In genomic region chrX:12770440-12770839, GRCh38 we compare ENCODE assay signal across 8 cellular contexts. TPM values are rescaled to one million over a fixed set of nuclear protein-coding genes. Genes with fewer than 3 reads are reported as not detected.
DNase-seq lines count a peak whose midpoint lies in the region; ATAC-seq and TF ChIP-seq lines count a peak whose summit lies in the region.

No MANE protein-coding gene starts in this region.

- no peak overlapping the region for H3K4me3 ChIP-seq in Karpas-422 (ENCODE audit: low read length)
- no peak overlapping the region for H3K4me3 ChIP-seq in left lung

- H3K4me3 Mint-ChIP-seq in activated CD4-positive, alpha-beta memory T cell treated with anti-CD3 and anti-CD28 coated beads, Interleukin-2, amount 10 ng/mL, durations not matched to agents 7 days and 5 days = no peak overlapping the region

- H3K9me3 Mint-ChIP-seq in activated CD4-positive, alpha-beta memory T cell treated with anti-CD3 and anti-CD28 coated beads, Interleukin-2, amount 10 ng/mL, durations not matched to agents 7 days and 5 days = no peaks in the 10 kb centered on the region

- H3K9ac ChIP-seq in Karpas-422 (ENCODE audit: low read length) = no peak overlapping the region

- TF ChIP-seq CTCF in left lung (IDR thresholded peaks at IDR 0.05) = peak in 1 of 2 donors; percentile 40

- H3K9me2 ChIP-seq in Karpas-422 (replicated peaks; ENCODE audit: insufficient read depth, low read length) = no peaks in the 10 kb centered on the region

- H4K20me1 ChIP-seq in Karpas-422 (ENCODE audit: insufficient read depth, low read depth, low read length) = no peaks in the 10 kb centered on the region

- no peaks in the 10 kb centered on the region for H3K36me3 Mint-ChIP-seq in activated CD4-positive, alpha-beta memory T cell treated with anti-CD3 and anti-CD28 coated beads, Interleukin-2, amount 10 ng/mL, durations not matched to agents 7 days and 5 days (ENCODE audit: low read depth)

- no peak overlapping the region for H3K27ac ChIP-seq in Karpas-422 (ENCODE audit: low read length)
- H3K27ac ChIP-seq in left lung = no peak overlapping the region

- DNase-seq in ELR (ENCODE audit: low read depth) (peak; percentile 45), Karpas-422 (peak; percentile 70), amniotic epithelial cell (ENCODE audit: low read depth) (peak; percentile 17), left lung (no peak), DMS79 treated with DMSO at 0.1 percent for 48 hours (lab: John Stamatoyannopoulos, UW) (no peak)
- DNase-seq in activated CD4-positive, alpha-beta memory T cell treated with anti-CD3 and anti-CD28 coated beads, Interleukin-2, amount 10 ng/mL, durations not matched to agents 7 days and 5 days = no peak
- no peak for DNase-seq in activated CD8-positive, alpha-beta memory T cell treated with anti-CD3 and anti-CD28 coated beads, Interleukin-2, amount 50 U/mL, for 48 hours

- intact Hi-C loops in left lung (cut with DNase I) = no loop called here

- peak; percentile 82 for ATAC-seq in left lung
- ATAC-seq in activated CD4-positive, CD25-positive, alpha-beta regulatory T cell treated with anti-CD3 and anti-CD28 coated beads, Interleukin-2, amount 50 U/mL, for 24 hours = no peak

- H3K36me3 ChIP-seq in Karpas-422 (ENCODE audit: insufficient read depth, low read length) (no peaks in the 10 kb centered on the region), left lung (no peaks in the 10 kb centered on the region)

- H3K27me3 ChIP-seq in Karpas-422 (ENCODE audit: low read length) (no peaks in the 10 kb centered on the region), left lung (peaks cover 23 to 27% of the 10 kb centered on the region in 2 donors)

- POLR2A ChIA-PET in activated CD4-positive, alpha-beta memory T cell treated with anti-CD3 and anti-CD28 coated beads, Interleukin-2, amount 10 ng/mL, durations not matched to agents 7 days and 5 days (lab: Charles Lee) = interaction anchor here (2.3 kb wide), 1 partner anchor 21 kb away, joined by 14 read pairs; the partner anchor contains the start of gene PRPS2

- peaks cover 19% of the 10 kb centered on the region for H3K27me3 Mint-ChIP-seq in activated CD4-positive, alpha-beta memory T cell treated with anti-CD3 and anti-CD28 coated beads, Interleukin-2, amount 10 ng/mL, durations not matched to agents 7 days and 5 days

- CTCF ChIA-PET in activated CD4-positive, alpha-beta memory T cell treated with anti-CD3 and anti-CD28 coated beads, Interleukin-2, amount 10 ng/mL, durations not matched to agents 7 days and 5 days (lab: Charles Lee) = interaction anchor here (1.2 to 4.3 kb wide), 10 partner anchors 11 to 140 kb away, joined by 3 to 62 read pairs (median 6); partner anchors contain the start of gene PRPS2

- peaks cover 6% of the 10 kb centered on the region for H3K4me1 Mint-ChIP-seq in activated CD4-positive, alpha-beta memory T cell treated with anti-CD3 and anti-CD28 coated beads, Interleukin-2, amount 10 ng/mL, durations not matched to agents 7 days and 5 days

- no peaks in the 10 kb centered on the region for H3K9me3 ChIP-seq in Karpas-422 (ENCODE audit: low read length)
- H3K9me3 ChIP-seq in left lung = no peaks in the 10 kb centered on the region

- H3K79me2 ChIP-seq in Karpas-422 (ENCODE audit: low read length) = no peaks in the 10 kb centered on the region

- no peak overlapping the region for H3K4me2 ChIP-seq in Karpas-422 (ENCODE audit: low read depth, low read length, poor library complexity, severe bottlenecking)

- H2AFZ ChIP-seq in Karpas-422 (ENCODE audit: low read length) = no peak overlapping the region

- H3K27ac Mint-ChIP-seq in activated CD4-positive, alpha-beta memory T cell treated with anti-CD3 and anti-CD28 coated beads, Interleukin-2, amount 10 ng/mL, durations not matched to agents 7 days and 5 days = no peak overlapping the region

- H3K4me1 ChIP-seq in Karpas-422 (ENCODE audit: low read length) (no peaks in the 10 kb centered on the region), left lung (no peaks in the 10 kb centered on the region)

RNA-seq across cellular contexts. Expression of gene PRPS2, which starts 20.8 kb away (rescaled TPM):
- 56.6 and 74.6 TPM in 2 replicates for total RNA-seq in Karpas-422 (2014; rRNA removed; shearing (Covaris generic); ENCODE audit: low replicate concordance)
- total RNA-seq in left lung = 10 to 100 TPM; 29.2 to 29.9 TPM
- 10 to 100 TPM; 64.6 to 66.9 TPM for total RNA-seq in activated CD4-positive, alpha-beta memory T cell treated with anti-CD3 and anti-CD28 coated beads, Interleukin-2, amount 10 ng/mL, durations not matched to agents 7 days and 5 days

Comparison
In these comparisons a context has a peak if more than half of its experiments do, and no peak if none do; other contexts are left out.
1. DNase-seq: peak in ELR (single experiment), Karpas-422 (single experiment) and amniotic epithelial cell (single experiment); none in left lung (0 of 2), activated CD4-positive, alpha-beta memory T cell treated with anti-CD3 and anti-CD28 coated beads, Interleukin-2, amount 10 ng/mL, durations not matched to agents 7 days and 5 days (single experiment), DMS79 treated with DMSO at 0.1 percent for 48 hours (single experiment) and activated CD8-positive, alpha-beta memory T cell treated with anti-CD3 and anti-CD28 coated beads, Interleukin-2, amount 50 U/mL, for 48 hours (single experiment).